In the genomic region with DNA sequence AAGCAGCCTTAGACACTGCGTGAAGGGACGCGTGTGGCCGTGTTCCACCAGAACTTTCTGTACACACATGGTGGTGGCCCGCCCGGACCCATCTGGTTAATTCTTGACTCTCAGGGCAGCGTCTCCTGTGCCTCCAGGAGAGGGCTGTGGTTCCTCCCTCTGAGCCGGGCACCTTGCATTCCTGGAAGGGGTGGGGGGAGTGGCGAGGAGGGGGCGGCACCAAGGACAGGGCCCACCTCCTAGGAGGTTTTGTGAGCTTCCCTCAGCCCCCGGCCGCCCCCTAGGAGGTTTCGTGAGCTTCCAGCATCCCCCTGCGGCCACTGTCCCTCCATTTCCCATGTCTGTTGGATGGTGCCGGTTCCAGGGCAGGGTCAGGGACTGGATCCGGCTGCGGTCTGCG, we compare ENCODE assay signal across 1 cellular context.
TF ChIP-seq lines count a peak whose summit lies in the region.

No MANE protein-coding gene starts in this region.

TF ChIP-seq in H1, 55 proteins besides CTCF, POLR2A, EP300 and RAD21:
- TF ChIP-seq BRCA1 (IDR thresholded peaks at IDR 0.05; ENCODE audit: low read depth, low read length): no peak
- no peak for TF ChIP-seq ASH2L (IDR thresholded peaks at IDR 0.05; ENCODE audit: low read length)
- no peak for TF ChIP-seq KDM1A (IDR thresholded peaks at IDR 0.05; ENCODE audit: borderline replicate concordance, low read length)
- TF ChIP-seq TEAD4 (IDR thresholded peaks at IDR 0.05; ENCODE audit: low read depth, low read length): peak; percentile 43; the same call in 1 of the 2 replicates
- no peak for TF ChIP-seq KDM4A (IDR thresholded peaks at IDR 0.05; ENCODE audit: low read depth, low read length, severe bottlenecking)
- no peak for TF ChIP-seq PHF8 (conservative IDR thresholded peaks at IDR 0.05; ENCODE audit: low read depth, low read length)
- no peak for TF ChIP-seq NANOG (IDR thresholded peaks at IDR 0.05; ENCODE audit: insufficient read depth, low read depth, low read length, poor library complexity, severe bottlenecking)
- TF ChIP-seq, protein P1, sequence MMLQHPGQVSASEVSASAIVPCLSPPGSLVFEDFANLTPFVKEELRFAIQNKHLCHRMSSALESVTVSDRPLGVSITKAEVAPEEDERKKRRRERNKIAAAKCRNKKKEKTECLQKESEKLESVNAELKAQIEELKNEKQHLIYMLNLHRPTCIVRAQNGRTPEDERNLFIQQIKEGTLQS (IDR thresholded peaks at IDR 0.05; ENCODE audit: insufficient read depth, low read depth, low read length): no peak
- no peak for TF ChIP-seq ZNF274 (IDR thresholded peaks at IDR 0.05; ENCODE audit: borderline replicate concordance, extremely low read depth, low read length)
